Comparison of ENCODE assay signal across 8 cellular contexts in genomic region chr14:105419305-105420091, GRCh38. TPM values are rescaled to one million over a fixed set of nuclear protein-coding genes. Genes with fewer than 3 reads are reported as not detected.
DNase-seq lines count a peak whose midpoint lies in the region; ATAC-seq and TF ChIP-seq lines count a peak whose summit lies in the region.

Gene MTA1, plus strand, starts transcription at chr14:105419827. Its CDS starts 209 bp downstream, at chr14:105420036.

- peak within 1 kb of the TSS; percentile 35 to 76 (median 66) for H3K27ac ChIP-seq in body of pancreas
- H3K27ac ChIP-seq in skin epidermis, result peak within 1 kb of the TSS; percentile 2 to 93 (median 84)

- H3K4me3 ChIP-seq in body of pancreas (peak within 1 kb of the TSS; percentile 47 to 54), iPS-18c (ENCODE audit: insufficient read depth, low read depth, low read length) (peak within 1 kb of the TSS; percentile 74), skin epidermis (peak within 1 kb of the TSS; percentile 35 to 69 (median 62))

- ATAC-seq in HG03521 (IDR thresholded peaks at IDR 0.05; ENCODE audit: unreplicated experiment) (peak; percentile 44), body of pancreas (peak; percentile 64), GM21825 (IDR thresholded peaks at IDR 0.05; ENCODE audit: unreplicated experiment) (no peak)

- DNase-seq in NCI-H146 (lab: John Stamatoyannopoulos, UW), result peak; percentile 77
- DNase-seq in NCI-H146 treated with DMSO at 0.1 percent for 48 hours (lab: John Stamatoyannopoulos, UW; ENCODE audit: unreplicated experiment), result no peak
- peak in 3 of 5 donors; percentile 23 to 58 (median 33) for DNase-seq in T-helper 1 cell
- peak in 3 of 4 donors; percentile 50 to 65 (median 56) for DNase-seq in body of pancreas

- no peaks in the 10 kb centered on the region for H3K36me3 ChIP-seq in body of pancreas (replicated peaks in 1 of 2; ENCODE audit: insufficient read depth in 1 of 2, low read depth in 2 of 2)

- TF ChIP-seq POLR2A in body of pancreas (IDR thresholded peaks at IDR 0.05), result peak in 1 of 3 donors; percentile 14

- intact Hi-C loops in body of pancreas (cut with DNase I), result no loop called here

- no peaks in the 10 kb centered on the region for H3K27me3 ChIP-seq in body of pancreas

- H3K4me1 ChIP-seq in body of pancreas, result peaks cover 37% of the 10 kb centered on the region

- H3K9me3 ChIP-seq in body of pancreas (no peaks in the 10 kb centered on the region), iPS-18c (ENCODE audit: control insufficient read depth, insufficient read depth, low read length) (no peaks in the 10 kb centered on the region)

- TF ChIP-seq CTCF in body of pancreas (IDR thresholded peaks at IDR 0.05), result no peak

- WGBS in body of pancreas, 2 donors, result 0 to 2% methylated on average over 7 to 66 of the region's 93 CpGs

RNA-seq across cellular contexts. Expression of gene MTA1, which starts in this region (rescaled TPM):
- 10 to 100 TPM; 69.8 to 92.6 TPM for total RNA-seq in body of pancreas
